In the genomic region with DNA sequence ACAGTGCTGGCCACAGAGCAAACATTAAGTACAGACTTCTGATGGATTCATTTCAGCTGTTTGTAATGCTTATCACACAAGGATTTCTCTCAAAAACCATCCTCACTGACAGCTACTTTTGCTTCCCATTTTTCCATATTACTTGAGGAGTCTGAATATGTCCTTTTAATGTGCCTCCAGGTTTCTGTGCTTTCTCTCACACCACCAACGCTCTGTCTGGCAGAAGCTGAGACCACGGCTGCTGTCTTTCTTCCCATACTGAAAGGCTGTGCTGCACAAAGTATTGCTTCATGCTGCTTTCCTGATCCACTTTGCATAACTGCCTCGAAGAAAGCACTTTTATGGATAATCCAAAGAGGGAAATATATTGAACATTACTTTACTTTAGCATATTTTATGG, we compare ENCODE assay signal across 16 cellular contexts.
DNase-seq lines count a peak whose midpoint lies in the region; ATAC-seq lines count a peak whose summit lies in the region.
"Had no signal": no experiment of that assay in that cellular context is flagged by ENCODE, and none has a peak within 500 bp of the region (broad histone marks: within the 10 kb centered on the region; RNA-seq: fewer than 3 reads in every experiment).

No MANE protein-coding gene starts in this region.

- H3K36me3 Mint-ChIP-seq in natural killer cell treated with Interleukin-12 subunit alpha and Interleukin-12 subunit beta and Interleukin-15 and Interleukin-18, amount 100 ng/mL, for 72 hours, result no peaks in the 10 kb centered on the region
- H3K36me3 Mint-ChIP-seq: CD4-positive, CD25-positive, alpha-beta regulatory T cell had no signal

- no peak for ATAC-seq in natural killer cell treated with Interleukin-12 subunit alpha and Interleukin-12 subunit beta and Interleukin-15 and Interleukin-18, amount 100 ng/mL, for 72 hours
- ATAC-seq: Panc1 had no signal

- H3K36me3 ChIP-seq in neuronal stem cell (replicated peaks in 1 of 2; ENCODE audit: control insufficient read depth in 2 of 2, insufficient read depth in 2 of 2, low read length in 2 of 2), result no peaks in the 10 kb centered on the region
- H3K36me3 ChIP-seq: MG63 had no signal

- H3K27ac Mint-ChIP-seq in natural killer cell treated with Interleukin-12 subunit alpha and Interleukin-12 subunit beta and Interleukin-15 and Interleukin-18, amount 100 ng/mL, for 72 hours, result no peak overlapping the region
- H3K27ac Mint-ChIP-seq: CD4-positive, CD25-positive, alpha-beta regulatory T cell had no signal

- no CpG with 5 or more reads among the region's 3 CpGs for WGBS in neuronal stem cell (ENCODE audit: extremely low coverage in 2 of 2, insufficient read length in 2 of 2, insufficient replicate concordance in 1 of 2), 2 donors

- H3K79me1 ChIP-seq in neuronal stem cell (ENCODE audit: low read depth, low read length), result no peaks in the 10 kb centered on the region

- no peak overlapping the region for H2BK12ac ChIP-seq in neuronal stem cell (ENCODE audit: low read length)

- H3K4me3 ChIP-seq in neuronal stem cell (ENCODE audit: low read length in 2 of 2), result no peak overlapping the region
- H3K4me3 ChIP-seq: MG63 had no signal

- H3K27me3 ChIP-seq in neuronal stem cell (ENCODE audit: control insufficient read depth in 3 of 3, insufficient read depth in 3 of 3, low read depth in 1 of 3, low read length in 3 of 3), result no peaks in the 10 kb centered on the region
- H3K27me3 ChIP-seq: MG63 had no signal

- H2BK120ac ChIP-seq in neuronal stem cell (ENCODE audit: low read depth, low read length), result no peak overlapping the region

- no peaks in the 10 kb centered on the region for H3K9me3 ChIP-seq in neuronal stem cell (replicated peaks in 1 of 2; ENCODE audit: control insufficient read depth in 2 of 2, insufficient read depth in 1 of 2, low read depth in 1 of 2, low read length in 2 of 2)
- H3K9me3 ChIP-seq: MG63, SK-N-SH had no signal

- H4K91ac ChIP-seq in neuronal stem cell (ENCODE audit: low read depth, low read length, poor library complexity), result no peak overlapping the region

- H4K8ac ChIP-seq in neuronal stem cell (ENCODE audit: low read depth, low read length), result no peak overlapping the region

- H3K4me3 Mint-ChIP-seq in natural killer cell treated with Interleukin-12 subunit alpha and Interleukin-12 subunit beta and Interleukin-15 and Interleukin-18, amount 100 ng/mL, for 72 hours, result no peak overlapping the region
- H3K4me3 Mint-ChIP-seq: CD4-positive, CD25-positive, alpha-beta regulatory T cell had no signal

- H3K9me3 Mint-ChIP-seq in natural killer cell treated with Interleukin-12 subunit alpha and Interleukin-12 subunit beta and Interleukin-15 and Interleukin-18, amount 100 ng/mL, for 72 hours, result no peaks in the 10 kb centered on the region
- H3K9me3 Mint-ChIP-seq: CD4-positive, CD25-positive, alpha-beta regulatory T cell had no signal

- H2AK5ac ChIP-seq in neuronal stem cell (ENCODE audit: low read depth, low read length), result no peak overlapping the region

- H3K4me1 Mint-ChIP-seq in natural killer cell treated with Interleukin-12 subunit alpha and Interleukin-12 subunit beta and Interleukin-15 and Interleukin-18, amount 100 ng/mL, for 72 hours (ENCODE audit: low read depth in 2 of 2), result no peaks in the 10 kb centered on the region
- H3K4me1 Mint-ChIP-seq: CD4-positive, CD25-positive, alpha-beta regulatory T cell had no signal

- H3K14ac ChIP-seq in neuronal stem cell (ENCODE audit: low read length), result no peak overlapping the region

- no peak overlapping the region for H3K4ac ChIP-seq in neuronal stem cell (ENCODE audit: low read length)

- H2BK15ac ChIP-seq in neuronal stem cell (ENCODE audit: low read length), result no peak overlapping the region

- H3K4me1 ChIP-seq in neuronal stem cell (ENCODE audit: control insufficient read depth in 2 of 2, insufficient read depth in 1 of 2, low read depth in 1 of 2, low read length in 2 of 2), result peaks cover 4 to 10% of the 10 kb centered on the region in 2 donors

- no peak overlapping the region for H3K23ac ChIP-seq in neuronal stem cell (ENCODE audit: low read depth, low read length, poor library complexity)

- H2AFZ ChIP-seq in neuronal stem cell (ENCODE audit: low read length), result peak overlapping the region; percentile 39

- no peak overlapping the region for H2BK5ac ChIP-seq in neuronal stem cell (ENCODE audit: low read length)

- DNase-seq in Ammon's horn (ENCODE audit: low spot score), result peak; percentile 48
- peak; percentile 31 to 32 for DNase-seq in Kasumi-1 (lab: John Stamatoyannopoulos, UW)
- DNase-seq in amniotic epithelial cell (ENCODE audit: low read depth), result peak; percentile 12
- DNase-seq in neuronal stem cell (ENCODE audit: low spot score), result no peak
- DNase-seq in NCI-H2029 (lab: John Stamatoyannopoulos, UW), result no peak
- no peak for DNase-seq in germinal center (ENCODE audit: low spot score)
- DNase-seq in natural killer cell treated with Interleukin-12 subunit alpha and Interleukin-12 subunit beta and Interleukin-15 and Interleukin-18, amount 100 ng/mL, for 72 hours (ENCODE audit: low spot score), result no peak
- DNase-seq: CD4-positive, CD25-positive, alpha-beta regulatory T cell; MG63; NCI-H1417; NCI-H187 treated with DMSO at 0.1 percent for 48 hours; NCI-H446; NCI-H69; SK-N-SH had no signal

- H3K9ac ChIP-seq in neuronal stem cell (ENCODE audit: low read depth, low read length, poor library complexity), result no peak overlapping the region
- H3K9ac ChIP-seq: KMS-11, SK-N-SH had no signal

- peaks cover 0 to 2% of the 10 kb centered on the region in 2 donors for H3K27me3 Mint-ChIP-seq in natural killer cell treated with Interleukin-12 subunit alpha and Interleukin-12 subunit beta and Interleukin-15 and Interleukin-18, amount 100 ng/mL, for 72 hours
- H3K27me3 Mint-ChIP-seq: CD4-positive, CD25-positive, alpha-beta regulatory T cell had no signal

- H3K4me2 ChIP-seq in neuronal stem cell (ENCODE audit: insufficient read depth, low read length, poor library complexity, severe bottlenecking), result no peak overlapping the region
- H3K4me2 ChIP-seq: KMS-11, SK-N-SH had no signal

- no peak overlapping the region for H3K18ac ChIP-seq in neuronal stem cell (ENCODE audit: low read length)

- no peak overlapping the region for H3K27ac ChIP-seq in neuronal stem cell (replicated peaks; ENCODE audit: low read length)
- H3K27ac ChIP-seq: KMS-11 had no signal

Comparison
In these comparisons a context has a peak if more than half of its experiments do, and no peak if none do; other contexts are left out.
1. DNase-seq: peak in Ammon's horn (single experiment), Kasumi-1 (2 of 2) and amniotic epithelial cell (single experiment); none in neuronal stem cell (single experiment), NCI-H2029 (single experiment), germinal center (single experiment) and natural killer cell treated with Interleukin-12 subunit alpha and Interleukin-12 subunit beta and Interleukin-15 and Interleukin-18, amount 100 ng/mL, for 72 hours (single experiment).